Comparison of ENCODE assay signal across 9 cellular contexts in the genomic region with DNA sequence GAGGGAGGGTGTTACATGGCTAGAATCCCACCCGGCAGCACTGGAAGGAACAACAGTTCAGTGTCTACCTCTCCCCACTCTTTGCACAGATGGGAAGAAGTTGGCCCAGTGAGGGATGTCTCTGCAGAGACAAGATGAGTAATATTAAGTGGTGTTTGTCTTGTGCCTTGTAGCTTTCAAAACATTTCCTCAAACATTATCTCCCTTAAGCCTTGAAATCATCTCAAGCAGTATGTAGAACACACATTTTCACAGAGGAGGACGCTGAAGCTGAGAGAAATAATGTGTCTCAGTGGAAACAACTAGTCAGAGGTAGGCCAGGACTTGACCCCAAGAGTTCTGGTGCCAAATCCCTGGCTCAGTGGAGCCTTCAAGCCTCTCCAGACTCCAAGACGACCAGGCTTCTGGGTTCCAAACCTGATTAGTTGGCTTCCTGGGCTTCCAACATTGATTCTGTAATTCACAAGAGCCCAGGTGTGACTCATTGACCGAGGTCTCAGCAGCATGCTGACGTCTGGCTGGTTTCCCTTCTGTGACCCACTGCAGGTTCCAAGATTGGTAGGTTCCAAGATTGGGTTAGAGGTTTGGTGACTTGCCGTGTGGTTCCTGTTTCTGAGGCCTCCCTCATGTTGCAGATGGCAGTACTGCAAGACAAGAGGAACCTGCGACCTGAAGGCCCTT. TPM values are rescaled to one million over a fixed set of nuclear protein-coding genes. Genes with fewer than 3 reads are reported as not detected.
DNase-seq lines count a peak whose midpoint lies in the region; ATAC-seq and TF ChIP-seq lines count a peak whose summit lies in the region.
"Had no signal": no experiment of that assay in that cellular context is flagged by ENCODE, and none has a peak within 500 bp of the region (broad histone marks: within the 10 kb centered on the region; RNA-seq: fewer than 3 reads in every experiment).

No MANE protein-coding gene starts in this region.

- POLR2A ChIA-PET in CD4-positive, alpha-beta T cell (lab: Charles Lee): interaction anchor here (1.0 kb wide), 1 partner anchor 41 kb away, joined by 3 read pairs; no protein-coding TSS in a partner anchor

- H3K4me3 ChIP-seq in astrocyte of the cerebellum (ENCODE audit: low read depth, low read length): no peak overlapping the region

- H3K27ac Mint-ChIP-seq in CD4-positive, alpha-beta T cell: no peak overlapping the region

- H3K27ac ChIP-seq in CD4-positive, alpha-beta T cell (ENCODE audit: low read depth, low read length): no peak overlapping the region

- peak; percentile 58 for ATAC-seq in CD4-positive, alpha-beta T cell (ENCODE audit: poor library complexity)
- no peak for ATAC-seq in GM21526 (IDR thresholded peaks at IDR 0.05; ENCODE audit: low FRiP score, unreplicated experiment)

- H3K27me3 Mint-ChIP-seq in CD4-positive, alpha-beta T cell: no peaks in the 10 kb centered on the region

- H3K4me3 Mint-ChIP-seq in CD4-positive, alpha-beta T cell: no peak overlapping the region

- H3K4me1 Mint-ChIP-seq in CD4-positive, alpha-beta T cell (ENCODE audit: low read depth): peaks cover 12% of the 10 kb centered on the region

- no peak for DNase-seq in CD4-positive, alpha-beta T cell
- DNase-seq in M059J (ENCODE audit: low read depth) (peak; percentile 74), astrocyte of the cerebellum (ENCODE audit: low read depth) (peak; percentile 65), kidney tubule cell (ENCODE audit: low spot score) (peak; percentile 57), NCI-H82 (lab: John Stamatoyannopoulos, UW) (no peak), NCI-H146 treated with DMSO at 0.1 percent for 48 hours (lab: John Stamatoyannopoulos, UW; ENCODE audit: unreplicated experiment) (no peak), DMS114 treated with DMSO at 0.1 percent for 48 hours (lab: John Stamatoyannopoulos, UW; ENCODE audit: unreplicated experiment) (no peak)
- DNase-seq: NCI-H1105 had no signal

- intact Hi-C loops in CD4-positive, alpha-beta T cell (cut with DNase I, micrococcal nuclease): no loop called here

- H3K27me3 ChIP-seq in CD4-positive, alpha-beta T cell (ENCODE audit: control insufficient read depth, insufficient read depth, low read length): no peaks in the 10 kb centered on the region

- CTCF ChIA-PET in CD4-positive, alpha-beta T cell (lab: Charles Lee): no interaction called here

- H3K9me3 Mint-ChIP-seq in CD4-positive, alpha-beta T cell: no peaks in the 10 kb centered on the region

- in situ Hi-C loops in astrocyte of the cerebellum (cut with HindIII; ENCODE audit: low sequenced_read_pairs): no loop called here

- no peaks in the 10 kb centered on the region for H3K36me3 Mint-ChIP-seq in CD4-positive, alpha-beta T cell (ENCODE audit: low read depth)

- TF ChIP-seq CTCF in CD4-positive, alpha-beta T cell (IDR thresholded peaks at IDR 0.05): no peak
- peak; percentile 17 for TF ChIP-seq CTCF in astrocyte of the cerebellum (IDR thresholded peaks at IDR 0.05; ENCODE audit: low read depth, low read length, missing control alignments)

- no peaks in the 10 kb centered on the region for H3K9me3 ChIP-seq in CD4-positive, alpha-beta T cell (ENCODE audit: control insufficient read depth, low read length)

RNA-seq across cellular contexts. Expression of a gene that starts 7.4 kb away (rescaled TPM):
- 1 to 10 TPM; 1.4 to 1.5 TPM for total RNA-seq in CD4-positive, alpha-beta T cell
- total RNA-seq in M059J (2014; rRNA removed; shearing (Covaris generic)): 0.39 TPM in 1 of 2 replicates, not detected in the other

RNA-seq across cellular contexts. Expression of a gene that starts 31.5 kb away (rescaled TPM):
- not detected for total RNA-seq in CD4-positive, alpha-beta T cell
- 0.07 TPM in 1 of 2 replicates, not detected in the other for total RNA-seq in M059J (2014; rRNA removed; shearing (Covaris generic))

RNA-seq across cellular contexts. Expression of a gene that starts 40.2 kb away (rescaled TPM):
- 10 to 100 TPM; 15.2 to 17.3 TPM for total RNA-seq in CD4-positive, alpha-beta T cell
- 13.8 and 25.3 TPM in 2 replicates for total RNA-seq in M059J (2014; rRNA removed; shearing (Covaris generic))

RNA-seq across cellular contexts. Expression of a gene that starts 55.9 kb away (rescaled TPM):
- under 1 TPM; 0.66 to 0.73 TPM for total RNA-seq in CD4-positive, alpha-beta T cell
- 20.6 and 31.7 TPM in 2 replicates for total RNA-seq in M059J (2014; rRNA removed; shearing (Covaris generic))

Comparison
In these comparisons a context has a peak if more than half of its experiments do, and no peak if none do; other contexts are left out.
1. DNase-seq: peak in M059J (single experiment), astrocyte of the cerebellum (single experiment) and kidney tubule cell (single experiment); none in CD4-positive, alpha-beta T cell (0 of 10), NCI-H82 (single experiment), NCI-H146 treated with DMSO at 0.1 percent for 48 hours (single experiment) and DMS114 treated with DMSO at 0.1 percent for 48 hours (single experiment).